ENCODE assay signal across 15 cellular contexts in genomic region chr11:107116358-107116757, GRCh38.
"Had no signal": no experiment of that assay in that cellular context is flagged by ENCODE, and none has a peak within 500 bp of the region (broad histone marks: within the 10 kb centered on the region; RNA-seq: fewer than 3 reads in every experiment).

No MANE protein-coding gene starts in this region.

- H3K27ac ChIP-seq: heart left ventricle, pancreas, skin epidermis, tibial artery had no signal

- H3K4me3 Mint-ChIP-seq: activated naive CD4-positive, alpha-beta T cell treated with anti-CD3 and anti-CD28 coated beads for 36 hours; brain; endodermal cell; neural crest cell; WTC11 had no signal

- FAIRE-seq: pancreas had no signal

- H3K36me3 Mint-ChIP-seq: brain, WTC11 had no signal

- H3K27ac Mint-ChIP-seq: activated naive CD4-positive, alpha-beta T cell treated with anti-CD3 and anti-CD28 coated beads for 36 hours; brain; endodermal cell; WTC11 had no signal

- H3K9me3 ChIP-seq: pancreas had no signal

- H3K27me3 Mint-ChIP-seq: brain had no signal

- H3K4me1 ChIP-seq: heart left ventricle, pancreas, tibial artery had no signal

- DNase-seq: activated CD4-positive, alpha-beta T cell treated with anti-CD3 and anti-CD28 coated beads for 48 hours; activated naive CD4-positive, alpha-beta T cell treated with anti-CD3 and anti-CD28 coated beads for 36 hours; endodermal cell; foreskin fibroblast; heart left ventricle; islet precursor cell; left ventricle myocardium superior; mesendoderm; pancreas; tibial artery had no signal

- H3K4me3 ChIP-seq: heart left ventricle, pancreas, skin epidermis, tibial artery had no signal

- H3K4me1 Mint-ChIP-seq: brain, endodermal cell had no signal

- ATAC-seq: heart left ventricle, left ventricle myocardium superior, pancreas, SK-N-SH treated with all-trans-retinoic acid at 6 μM for 48 hours, WTC11 had no signal
